Comparison of ENCODE assay signal across 8 cellular contexts in genomic region chr17:8187517-8188407, GRCh38. TPM values are rescaled to one million over a fixed set of nuclear protein-coding genes. Genes with fewer than 3 reads are reported as not detected.
DNase-seq lines count a peak whose midpoint lies in the region; ATAC-seq, FAIRE-seq and TF ChIP-seq lines count a peak whose summit lies in the region.

No MANE protein-coding gene starts in this region.

- peak overlapping the region; percentile 42 for H3K9ac ChIP-seq in endodermal cell (ENCODE audit: extremely low read depth, low read length, poor library complexity, severe bottlenecking)

- H3K4me1 Mint-ChIP-seq in endodermal cell = peaks cover 12% of the 10 kb centered on the region
- H3K4me1 Mint-ChIP-seq in memory B cell = peaks cover 4% of the 10 kb centered on the region

- H3K4me1 ChIP-seq in endodermal cell (ENCODE audit: control insufficient read depth, insufficient read depth, low read length) = peaks cover 14% of the 10 kb centered on the region

- H3K36me3 Mint-ChIP-seq in endodermal cell (ENCODE audit: low read depth) (no peaks in the 10 kb centered on the region), memory B cell (no peaks in the 10 kb centered on the region)

- H3K27me3 ChIP-seq in endodermal cell (ENCODE audit: control insufficient read depth, insufficient read depth, low read length, poor library complexity, severe bottlenecking) = no peaks in the 10 kb centered on the region

- TF ChIP-seq CTCF in endodermal cell (conservative IDR thresholded peaks at IDR 0.05) = no peak

- 6 to 8% methylated on average over 24 to 28 of the region's 28 CpGs for WGBS in endodermal cell (ENCODE audit: insufficient coverage in 1 of 2, insufficient read length in 1 of 2), 2 experiments

- H3K36me3 ChIP-seq in endodermal cell (ENCODE audit: control insufficient read depth, insufficient read depth, low read length) = no peaks in the 10 kb centered on the region

- H3K9me3 ChIP-seq in endodermal cell (ENCODE audit: control insufficient read depth, low read length) = no peaks in the 10 kb centered on the region

- ATAC-seq in GM18861 (IDR thresholded peaks at IDR 0.05; ENCODE audit: unreplicated experiment) = peak; percentile 19
- peak; percentile 32 for ATAC-seq in memory B cell (ENCODE audit: low read depth)

- H3K27me3 Mint-ChIP-seq in endodermal cell (ENCODE audit: insufficient read depth) (peaks cover 11% of the 10 kb centered on the region), memory B cell (no peaks in the 10 kb centered on the region)

- FAIRE-seq in A204.1 (lab: Jason Lieb, UNC) = peak; percentile 99

- H3K4me3 Mint-ChIP-seq in endodermal cell = no peak overlapping the region
- H3K4me3 Mint-ChIP-seq in memory B cell = no peak overlapping the region

- H3K4me3 ChIP-seq in endodermal cell (ENCODE audit: low read length) = peak overlapping the region; percentile 94

- H3K27ac ChIP-seq in endodermal cell (ENCODE audit: low read depth, low read length) = peak overlapping the region; percentile 74

- H3K9me3 Mint-ChIP-seq in endodermal cell (no peaks in the 10 kb centered on the region), memory B cell (no peaks in the 10 kb centered on the region)

- DNase-seq in HT1080 (ENCODE audit: low read depth) = peak; percentile 100
- DNase-seq in NOMO-1 (lab: John Stamatoyannopoulos, UW; ENCODE audit: unreplicated experiment in 2 of 2) = peak; percentile 93 to 97
- DNase-seq in activated CD8-positive, alpha-beta memory T cell treated with anti-CD3 and anti-CD28 coated beads for 24 hours = peak; percentile 99
- DNase-seq in endodermal cell = peak; percentile 99
- peak; percentile 90 to 94 for DNase-seq in memory B cell (ENCODE audit: low spot score in 2 of 2)
- DNase-seq in stimulated activated CD4-positive, alpha-beta T cell treated with anti-CD3 and anti-CD28 coated beads, TNF-alpha, amount 100 ng/mL, for 4 hours (ENCODE audit: low read depth in 3 of 3) = peak; percentile 86 to 89 (median 86)

- H3K27ac Mint-ChIP-seq in endodermal cell = no peak overlapping the region
- H3K27ac Mint-ChIP-seq in memory B cell = no peak overlapping the region

RNA-seq across cellular contexts. Expression of gene BORCS6, which starts 2.2 kb away (rescaled TPM):
- total RNA-seq in HT1080 (2014; rRNA removed; shearing (Covaris generic)) = 6.5 and 9.9 TPM in 2 replicates
- 3.7 and 3.9 TPM in 2 replicates for polyA plus RNA-seq in HT1080 (2015; cell fraction: cytosol; rRNA removed)
- polyA plus RNA-seq in HT1080 (2015; cell fraction: nucleus; rRNA removed) = 2.5 and 2.8 TPM in 2 replicates
- total RNA-seq in endodermal cell = 1 to 10 TPM; 4.1 to 5.5 TPM
- polyA plus RNA-seq in endodermal cell (2013, experiment 1 of 2) = 3.5 TPM
- 3.2 TPM for polyA plus RNA-seq in endodermal cell (2013, experiment 2 of 2)

RNA-seq across cellular contexts. Expression of gene TMEM107, which starts 11.6 kb away (rescaled TPM):
- 12.3 and 14.5 TPM in 2 replicates for total RNA-seq in HT1080 (2014; rRNA removed; shearing (Covaris generic))
- 16.3 and 18.6 TPM in 2 replicates for polyA plus RNA-seq in HT1080 (2015; cell fraction: cytosol; rRNA removed)
- polyA plus RNA-seq in HT1080 (2015; cell fraction: nucleus; rRNA removed) = 15.3 and 16.0 TPM in 2 replicates
- total RNA-seq in endodermal cell = 10 to 100 TPM; 26.2 to 27.7 TPM
- polyA plus RNA-seq in endodermal cell (2013, experiment 1 of 2) = 79.3 TPM
- polyA plus RNA-seq in endodermal cell (2013, experiment 2 of 2) = 69.1 TPM

RNA-seq across cellular contexts. Expression of gene AURKB, which starts 22.6 kb away (rescaled TPM):
- total RNA-seq in HT1080 (2014; rRNA removed; shearing (Covaris generic)) = 147 and 161 TPM in 2 replicates
- polyA plus RNA-seq in HT1080 (2015; cell fraction: cytosol; rRNA removed) = 97.2 and 104 TPM in 2 replicates
- 198 TPM in 2 replicates for polyA plus RNA-seq in HT1080 (2015; cell fraction: nucleus; rRNA removed)
- total RNA-seq in endodermal cell = 100 to 1,000 TPM in 1 of 2 donors, 10 to 100 TPM in 1; 90.5 to 122 TPM
- polyA plus RNA-seq in endodermal cell (2013, experiment 1 of 2) = 174 TPM
- polyA plus RNA-seq in endodermal cell (2013, experiment 2 of 2) = 175 TPM

RNA-seq across cellular contexts. Expression of gene VAMP2, which starts 25.0 kb away (rescaled TPM):
- 2.7 and 4.6 TPM in 2 replicates for total RNA-seq in HT1080 (2014; rRNA removed; shearing (Covaris generic))
- 28.6 and 32.3 TPM in 2 replicates for polyA plus RNA-seq in HT1080 (2015; cell fraction: cytosol; rRNA removed)
- polyA plus RNA-seq in HT1080 (2015; cell fraction: nucleus; rRNA removed) = 42.1 and 43.6 TPM in 2 replicates
- 10 to 100 TPM; 32.1 to 32.2 TPM for total RNA-seq in endodermal cell
- 57.3 TPM for polyA plus RNA-seq in endodermal cell (2013, experiment 1 of 2)
- 46.3 TPM for polyA plus RNA-seq in endodermal cell (2013, experiment 2 of 2)

RNA-seq across cellular contexts. Expression of gene PER1, which starts 35.6 kb away (rescaled TPM):
- 3.2 and 5.2 TPM in 2 replicates for total RNA-seq in HT1080 (2014; rRNA removed; shearing (Covaris generic))
- polyA plus RNA-seq in HT1080 (2015; cell fraction: cytosol; rRNA removed) = 3.2 and 4.2 TPM in 2 replicates
- polyA plus RNA-seq in HT1080 (2015; cell fraction: nucleus; rRNA removed) = 11.2 and 19.3 TPM in 2 replicates
- 10 to 100 TPM; 38.3 to 53.7 TPM for total RNA-seq in endodermal cell
- 24.2 TPM for polyA plus RNA-seq in endodermal cell (2013, experiment 1 of 2)
- 19.0 TPM for polyA plus RNA-seq in endodermal cell (2013, experiment 2 of 2)

Comparison
In these comparisons a context has a peak if more than half of its experiments do, and no peak if none do; other contexts are left out.
1. Peak in every context shown above with its lines: DNase-seq, ATAC-seq, H3K4me3 ChIP-seq and H3K27ac ChIP-seq.